In genomic region chr10:117216611-117217195, GRCh38 we compare ENCODE assay signal across 8 cellular contexts.
DNase-seq lines count a peak whose midpoint lies in the region; ATAC-seq lines count a peak whose summit lies in the region.

No MANE protein-coding gene starts in this region.

- no peak overlapping the region for H3K27ac ChIP-seq in ACC112 (ENCODE audit: low read depth, low read length)

- H3K4me3 ChIP-seq in ACC112 (ENCODE audit: low read depth, low read length): peak overlapping the region; percentile 69
- no peak overlapping the region for H3K4me3 ChIP-seq in endocrine pancreas (ENCODE audit: control insufficient read depth, insufficient read depth, low read length)

- H3K4me1 ChIP-seq in ACC112 (ENCODE audit: control insufficient read depth, insufficient read depth, low read length, unreplicated experiment) (no peaks in the 10 kb centered on the region), endocrine pancreas (ENCODE audit: control insufficient read depth, insufficient read depth, low read length) (no peaks in the 10 kb centered on the region)

- H3K36me3 ChIP-seq in ACC112 (ENCODE audit: insufficient read depth, low read length) (no peaks in the 10 kb centered on the region), endocrine pancreas (ENCODE audit: control insufficient read depth, insufficient read depth, low read length) (no peaks in the 10 kb centered on the region)

- H3K27me3 ChIP-seq in ACC112 (ENCODE audit: insufficient read depth, low read length) (peaks cover 80% of the 10 kb centered on the region), endocrine pancreas (ENCODE audit: control insufficient read depth, insufficient read depth, low read length) (no peaks in the 10 kb centered on the region)

- ATAC-seq in GM18511 (IDR thresholded peaks at IDR 0.05; ENCODE audit: unreplicated experiment) (peak; percentile 89), HG03064 (IDR thresholded peaks at IDR 0.05; ENCODE audit: low read depth, unreplicated experiment) (peak; percentile 83)

- peak overlapping the region; percentile 26 for H2AFZ ChIP-seq in ACC112 (ENCODE audit: low read length, unreplicated experiment)

- no peaks in the 10 kb centered on the region for H3K79me2 ChIP-seq in ACC112 (ENCODE audit: control insufficient read depth, insufficient read depth, low read length, unreplicated experiment)

- DNase-seq in NCI-H510A treated with DMSO at 0.1 percent for 48 hours (lab: John Stamatoyannopoulos, UW) (peak; percentile 23), midbrain (lab: John Stamatoyannopoulos, UW) (peak; percentile 70)
- DNase-seq in activated CD8-positive, alpha-beta memory T cell treated with anti-CD3 and anti-CD28 coated beads for 4 hours (ENCODE audit: low read depth in 2 of 2): peak; percentile 25 to 31
- peak; percentile 64 for DNase-seq in stimulated activated CD8-positive, alpha-beta memory T cell treated with anti-CD3 and anti-CD28 coated beads, Interleukin-15, amount 100 ng/mL, for 24 hours (ENCODE audit: low read depth)

- H3K9ac ChIP-seq in endocrine pancreas (ENCODE audit: control insufficient read depth, insufficient read depth, low read length): peak overlapping the region; percentile 54

- no peaks in the 10 kb centered on the region for H3K9me3 ChIP-seq in endocrine pancreas (ENCODE audit: control insufficient read depth, low read length)
